15 cellular contexts compared by ENCODE assay signal in genomic region chr4:10022346-10023049, GRCh38. TPM values are rescaled to one million over a fixed set of nuclear protein-coding genes. Genes with fewer than 3 reads are reported as not detected.
DNase-seq lines count a peak whose midpoint lies in the region; ATAC-seq and TF ChIP-seq lines count a peak whose summit lies in the region.
"Had no signal": no experiment of that assay in that cellular context is flagged by ENCODE, and none has a peak within 500 bp of the region (broad histone marks: within the 10 kb centered on the region; RNA-seq: fewer than 3 reads in every experiment).

No MANE protein-coding gene starts in this region.

- 41 to 54% methylated on average over 13 to 14 of the region's 14 CpGs for WGBS in esophagus squamous epithelium, 2 donors

- peaks cover 46% of the 10 kb centered on the region for H3K4me1 Mint-ChIP-seq in neural crest cell

- H3K36me3 Mint-ChIP-seq in neural crest cell (ENCODE audit: low read depth): no peaks in the 10 kb centered on the region
- H3K36me3 Mint-ChIP-seq: activated CD8-positive, alpha-beta memory T cell treated with anti-CD3 and anti-CD28 coated beads, Interleukin-2, amount 10 ng/mL, durations not matched to agents 7 days and 5 days had no signal

- no peaks in the 10 kb centered on the region for H3K36me3 ChIP-seq in esophagus squamous epithelium

- no peaks in the 10 kb centered on the region for H3K9me3 Mint-ChIP-seq in neural crest cell
- H3K9me3 Mint-ChIP-seq: effector memory CD8-positive, alpha-beta T cell had no signal

- ATAC-seq in Right ventricle myocardium inferior: peak; percentile 18
- no peak for ATAC-seq in HG02759 (IDR thresholded peaks at IDR 0.05; ENCODE audit: unreplicated experiment)
- ATAC-seq in GM18858 (IDR thresholded peaks at IDR 0.05; ENCODE audit: unreplicated experiment): no peak
- ATAC-seq: activated CD8-positive, alpha-beta memory T cell treated with anti-CD3 and anti-CD28 coated beads, Interleukin-2, amount 10 ng/mL, durations not matched to agents 7 days and 5 days; effector memory CD8-positive, alpha-beta T cell had no signal

- intact Hi-C loops in Right ventricle myocardium inferior (cut with DNase I) (no loop called here), cardiac septum (cut with DNase I) (no loop called here), esophagus squamous epithelium (cut with DNase I) (loop anchor here (5.0 kb wide), 1 partner anchor 35 kb away; no protein-coding TSS in a partner anchor)

- H3K27me3 ChIP-seq in esophagus squamous epithelium: no peaks in the 10 kb centered on the region

- no peaks in the 10 kb centered on the region for H3K9me3 ChIP-seq in esophagus squamous epithelium

- H3K4me1 ChIP-seq in esophagus squamous epithelium: peaks cover 32 to 69% (median 54%) of the 10 kb centered on the region in 3 donors

- TF ChIP-seq CTCF in esophagus squamous epithelium (IDR thresholded peaks at IDR 0.05) (no peak), neural crest cell (conservative IDR thresholded peaks at IDR 0.05) (no peak)

- H3K27me3 Mint-ChIP-seq in neural crest cell (ENCODE audit: low read depth): no peaks in the 10 kb centered on the region

- H3K4me3 ChIP-seq in esophagus squamous epithelium: no peak overlapping the region

- no peak for TF ChIP-seq POLR2A in esophagus squamous epithelium (IDR thresholded peaks at IDR 0.05)

- no peak overlapping the region for H3K4me3 Mint-ChIP-seq in neural crest cell
- H3K4me3 Mint-ChIP-seq: activated CD8-positive, alpha-beta memory T cell treated with anti-CD3 and anti-CD28 coated beads, Interleukin-2, amount 10 ng/mL, durations not matched to agents 7 days and 5 days; effector memory CD8-positive, alpha-beta T cell had no signal

- DNase-seq in Right ventricle myocardium inferior (ENCODE audit: missing footprints): no peak
- no peak for DNase-seq in cardiac septum (ENCODE audit: low spot score)
- DNase-seq in esophagus squamous epithelium (lab: John Stamatoyannopoulos, UW): no peak
- DNase-seq in neural crest cell (ENCODE audit: low read depth, low spot score): no peak
- DNase-seq in AG08396 (ENCODE audit: low spot score): no peak
- DNase-seq in stimulated activated naive CD4-positive, alpha-beta T cell (lab: John Stamatoyannopoulos, UW): no peak
- DNase-seq: activated CD4-positive, CD25-positive, alpha-beta regulatory T cell; activated CD8-positive, alpha-beta memory T cell treated with anti-CD3 and anti-CD28 coated beads, Interleukin-2, amount 10 ng/mL, durations not matched to agents 7 days and 5 days; activated naive CD4-positive, alpha-beta T cell treated with Interleukin-2 at 50 U/mL for 16 hours; effector memory CD8-positive, alpha-beta T cell; NCI-H1436; NCI-H345; OCI-M1 had no signal

- H3K27ac Mint-ChIP-seq in neural crest cell (ENCODE audit: unreplicated experiment): peak overlapping the region; percentile 90
- H3K27ac Mint-ChIP-seq: activated CD8-positive, alpha-beta memory T cell treated with anti-CD3 and anti-CD28 coated beads, Interleukin-2, amount 10 ng/mL, durations not matched to agents 7 days and 5 days had no signal

- peak overlapping the region; percentile 69 to 89 (median 84) for H3K27ac ChIP-seq in esophagus squamous epithelium

RNA-seq across cellular contexts. Expression of gene SLC2A9, which starts 1.2 kb away (rescaled TPM):
- total RNA-seq in Right ventricle myocardium inferior (9.6 TPM), cardiac septum (5.5 TPM), esophagus squamous epithelium (10 to 100 TPM in 2 of 4 donors, 1 to 10 TPM in 2; 8.0 to 18.7 (median 11.5) TPM), neural crest cell (0.26 TPM in 1 of 2 replicates, not detected in the other)
